Comparison of ENCODE assay signal across 19 cellular contexts in genomic region chr2:37180006-37180639, GRCh38. TPM values are rescaled to one million over a fixed set of nuclear protein-coding genes. Genes with fewer than 3 reads are reported as not detected.
DNase-seq lines count a peak whose midpoint lies in the region; ATAC-seq and TF ChIP-seq lines count a peak whose summit lies in the region.
"Had no signal": no experiment of that assay in that cellular context is flagged by ENCODE, and none has a peak within 500 bp of the region (broad histone marks: within the 10 kb centered on the region; RNA-seq: fewer than 3 reads in every experiment).

No MANE protein-coding gene starts in this region.

- DNase-seq in EH (ENCODE audit: low read depth) (peak; percentile 39), NAMALWA (ENCODE audit: low spot score) (peak; percentile 31), epithelial cell of esophagus (ENCODE audit: low read depth) (peak; percentile 59), midbrain (lab: John Stamatoyannopoulos, UW) (no peak), inferior parietal cortex (ENCODE audit: extremely low spot score) (no peak)
- DNase-seq in activated naive CD4-positive, alpha-beta T cell treated with anti-CD3 and anti-CD28 coated beads for 36 hours: no peak
- DNase-seq: anterior cingulate cortex; CD4-positive, CD25-positive, alpha-beta regulatory T cell; kidney glomerular epithelial cell; NCI-H146; NCI-H524 treated with DMSO at 0.1 percent for 48 hours; right cardiac atrium; stimulated activated CD4-positive, alpha-beta T cell treated with anti-CD3 and anti-CD28 coated beads, Interleukin-4, amount 100 ng/mL, for 1 hour; trophoblast cell had no signal

- no peaks in the 10 kb centered on the region for H3K36me3 ChIP-seq in parathyroid adenoma (ENCODE audit: control insufficient read depth, insufficient read depth, low read length)

- no peak overlapping the region for H3K27ac Mint-ChIP-seq in activated naive CD4-positive, alpha-beta T cell treated with anti-CD3 and anti-CD28 coated beads for 36 hours
- H3K27ac Mint-ChIP-seq: activated T-helper 17 cell treated with anti-CD3 and anti-CD28 coated beads, Interleukin-2, amount 50 U/mL, for 72 hours; CD4-positive, CD25-positive, alpha-beta regulatory T cell had no signal

- no peak for TF ChIP-seq CTCF in epithelial cell of esophagus (IDR thresholded peaks at IDR 0.05; ENCODE audit: insufficient read depth, low read depth, low read length, missing control alignments)
- no peak for TF ChIP-seq CTCF in parathyroid adenoma (IDR thresholded peaks at IDR 0.05)

- no peak overlapping the region for H3K4me3 Mint-ChIP-seq in activated naive CD4-positive, alpha-beta T cell treated with anti-CD3 and anti-CD28 coated beads for 36 hours
- H3K4me3 Mint-ChIP-seq: activated T-helper 17 cell treated with anti-CD3 and anti-CD28 coated beads, Interleukin-2, amount 50 U/mL, for 72 hours; CD4-positive, CD25-positive, alpha-beta regulatory T cell had no signal

- H3K4me1 Mint-ChIP-seq in activated naive CD4-positive, alpha-beta T cell treated with anti-CD3 and anti-CD28 coated beads for 36 hours (ENCODE audit: low read depth): no peaks in the 10 kb centered on the region
- H3K4me1 Mint-ChIP-seq: activated T-helper 17 cell treated with anti-CD3 and anti-CD28 coated beads, Interleukin-2, amount 50 U/mL, for 72 hours; CD4-positive, CD25-positive, alpha-beta regulatory T cell had no signal

- CTCF ChIA-PET in activated naive CD4-positive, alpha-beta T cell treated with anti-CD3 and anti-CD28 coated beads for 36 hours (lab: Charles Lee): interaction anchor here (1.0 kb wide), 1 partner anchor 9 kb away, joined by 3 read pairs; no protein-coding TSS in a partner anchor

- H3K9me3 ChIP-seq in parathyroid adenoma (ENCODE audit: control insufficient read depth, low read length): no peaks in the 10 kb centered on the region

- H3K4me3 ChIP-seq in epithelial cell of esophagus (ENCODE audit: low read length) (no peak overlapping the region), parathyroid adenoma (ENCODE audit: low read depth, low read length) (no peak overlapping the region)

- no peak overlapping the region for H3K27ac ChIP-seq in parathyroid adenoma

- no peaks in the 10 kb centered on the region for H3K9me3 Mint-ChIP-seq in activated naive CD4-positive, alpha-beta T cell treated with anti-CD3 and anti-CD28 coated beads for 36 hours
- H3K9me3 Mint-ChIP-seq: activated T-helper 17 cell treated with anti-CD3 and anti-CD28 coated beads, Interleukin-2, amount 50 U/mL, for 72 hours had no signal

- no peak for ATAC-seq in GM21576 (IDR thresholded peaks at IDR 0.05; ENCODE audit: unreplicated experiment)
- ATAC-seq: activated T-helper 17 cell treated with anti-CD3 and anti-CD28 coated beads, Interleukin-2, amount 50 U/mL, for 72 hours; right cardiac atrium had no signal

- H3K27me3 ChIP-seq in parathyroid adenoma (ENCODE audit: control insufficient read depth, insufficient read depth, low read length): no peaks in the 10 kb centered on the region

- H3K4me1 ChIP-seq in parathyroid adenoma: peaks cover 5% of the 10 kb centered on the region

- H2AFZ ChIP-seq in parathyroid adenoma: peak overlapping the region; percentile 20

- no peak overlapping the region for H3K9ac ChIP-seq in parathyroid adenoma

- no peaks in the 10 kb centered on the region for H3K79me2 ChIP-seq in parathyroid adenoma

- intact Hi-C loops in activated naive CD4-positive, alpha-beta T cell treated with anti-CD3 and anti-CD28 coated beads for 36 hours (cut with micrococcal nuclease): no loop called here

- H3K36me3 Mint-ChIP-seq in activated naive CD4-positive, alpha-beta T cell treated with anti-CD3 and anti-CD28 coated beads for 36 hours (ENCODE audit: low read depth): no peaks in the 10 kb centered on the region
- H3K36me3 Mint-ChIP-seq: CD4-positive, CD25-positive, alpha-beta regulatory T cell had no signal

- H3K4me2 ChIP-seq in parathyroid adenoma (ENCODE audit: low read length): no peak overlapping the region

- H3K27me3 Mint-ChIP-seq in activated naive CD4-positive, alpha-beta T cell treated with anti-CD3 and anti-CD28 coated beads for 36 hours (ENCODE audit: low read depth): peaks cover 12% of the 10 kb centered on the region

RNA-seq across cellular contexts. Expression of gene SULT6B1, which starts 8.3 kb away (rescaled TPM):
- total RNA-seq in activated naive CD4-positive, alpha-beta T cell treated with anti-CD3 and anti-CD28 coated beads for 36 hours: not detected
- total RNA-seq: activated T-helper 17 cell treated with anti-CD3 and anti-CD28 coated beads, Interleukin-2, amount 50 U/mL, for 72 hours; CD4-positive, CD25-positive, alpha-beta regulatory T cell; dermis microvascular lymphatic vessel endothelial cell; myocyte; right cardiac atrium had no signal

RNA-seq across cellular contexts. Expression of gene CEBPZOS, which starts 16.2 kb away (rescaled TPM):
- total RNA-seq in activated naive CD4-positive, alpha-beta T cell treated with anti-CD3 and anti-CD28 coated beads for 36 hours: 10 to 100 TPM; 30.3 to 30.7 TPM

RNA-seq across cellular contexts. Expression of gene EIF2AK2, which starts 23.3 kb away (rescaled TPM):
- total RNA-seq in activated naive CD4-positive, alpha-beta T cell treated with anti-CD3 and anti-CD28 coated beads for 36 hours: 10 to 100 TPM; 54.5 to 55.7 TPM

RNA-seq across cellular contexts. Expression of gene CEBPZ, which starts 51.3 kb away (rescaled TPM):
- total RNA-seq in activated naive CD4-positive, alpha-beta T cell treated with anti-CD3 and anti-CD28 coated beads for 36 hours: 10 to 100 TPM; 61.4 to 65.0 TPM

RNA-seq across cellular contexts. Expression of gene NDUFAF7, which starts 51.3 kb away (rescaled TPM):
- total RNA-seq in activated naive CD4-positive, alpha-beta T cell treated with anti-CD3 and anti-CD28 coated beads for 36 hours: 10 to 100 TPM; 17.5 to 18.2 TPM

Comparison
In these comparisons a context has a peak if more than half of its experiments do, and no peak if none do; other contexts are left out.
1. DNase-seq: peak in EH (single experiment), NAMALWA (single experiment) and epithelial cell of esophagus (single experiment); none in midbrain (single experiment), activated naive CD4-positive, alpha-beta T cell treated with anti-CD3 and anti-CD28 coated beads for 36 hours (single experiment) and inferior parietal cortex (single experiment).